In genomic region chr4:139083533-139084424, GRCh38 we compare ENCODE assay signal across 1 cellular context.
TF ChIP-seq lines count a peak whose summit lies in the region.

No MANE protein-coding gene starts in this region.

TF ChIP-seq in K562, 482 proteins besides CTCF, POLR2A, EP300 and RAD21 (continued from another document and continues in another):
- peak; percentile 96 for TF ChIP-seq GMEB1 (CRISPR knock-in tag; IDR thresholded peaks at IDR 0.05)
- TF ChIP-seq STAT6 (CRISPR knock-in tag; IDR thresholded peaks at IDR 0.05) = 0 out of 2 replicates have a peak, but pooled peaks have one; percentile 11
- TF ChIP-seq RNF2 (IDR thresholded peaks at IDR 0.05) = peak; percentile 77; the same call in 1 of the 2 replicates
- no peak for TF ChIP-seq JUNB (CRISPR knock-in tag; conservative IDR thresholded peaks at IDR 0.05)
- no peak for TF ChIP-seq BRF2 (IDR thresholded peaks at IDR 0.05; ENCODE audit: borderline replicate concordance, insufficient read depth, insufficient read length)
- no peak for TF ChIP-seq THAP12 (CRISPR knock-in tag; IDR thresholded peaks at IDR 0.05)
- TF ChIP-seq ZBTB11 (CRISPR knock-in tag; IDR thresholded peaks at IDR 0.05) = peak in 2 of 3 experiments; percentile 4 to 88; a peak in 3 of 6 replicates
- TF ChIP-seq ZNF124 (CRISPR knock-in tag; IDR thresholded peaks at IDR 0.05) = no peak
- 0 out of 2 replicates have a peak, but pooled peaks have one; percentile 3 for TF ChIP-seq POLR2H (tag; IDR thresholded peaks at IDR 0.05; ENCODE audit: low read depth)
- no peak; a peak in 2 of 4 replicates for TF ChIP-seq ETV6 (IDR thresholded peaks at IDR 0.05; ENCODE audit: borderline replicate concordance in 1 of 2, low read depth in 2 of 2, low read length in 1 of 2)
- TF ChIP-seq ETV6 (CRISPR knock-in tag; IDR thresholded peaks at IDR 0.05; ENCODE audit: borderline replicate concordance) = no peak
- no peak for TF ChIP-seq DMBX1 (CRISPR knock-in tag; IDR thresholded peaks at IDR 0.05; ENCODE audit: borderline replicate concordance)
- no peak for TF ChIP-seq BRCA1 (IDR thresholded peaks at IDR 0.05)
- no peak for TF ChIP-seq BRCA1 (CRISPR knock-in tag; IDR thresholded peaks at IDR 0.05)
- TF ChIP-seq ZBTB40 (IDR thresholded peaks at IDR 0.05) = 0 out of 2 replicates have a peak, but pooled peaks have one; percentile 57
- TF ChIP-seq ZBTB40 (CRISPR knock-in tag; IDR thresholded peaks at IDR 0.05) = no peak
- TF ChIP-seq CREB3L1 (IDR thresholded peaks at IDR 0.05; ENCODE audit: borderline replicate concordance, low read depth) = peak; percentile 57
- TF ChIP-seq PRMT5 (CRISPR knock-in tag; IDR thresholded peaks at IDR 0.05) = no peak
- TF ChIP-seq CHD2 (IDR thresholded peaks at IDR 0.05; ENCODE audit: low read depth, low read length) = peak; percentile 63
- TF ChIP-seq ZFP30 (CRISPR knock-in tag; IDR thresholded peaks at IDR 0.05; ENCODE audit: borderline replicate concordance) = no peak
- no peak for TF ChIP-seq HIVEP1 (CRISPR knock-in tag; IDR thresholded peaks at IDR 0.05)
- TF ChIP-seq MBD2 (IDR thresholded peaks at IDR 0.05; ENCODE audit: borderline replicate concordance, low read depth) = no peak; the same call in 1 of the 2 replicates
- TF ChIP-seq UBTF (IDR thresholded peaks at IDR 0.05; ENCODE audit: borderline replicate concordance in 1 of 2, low read depth in 2 of 2, low read length in 2 of 2) = peak in 1 of 2 experiments; percentile 94; a peak in 3 of 4 replicates
- TF ChIP-seq HNRNPH1 (optimal IDR thresholded peaks at IDR 0.05; ENCODE audit: low read depth, low read length) = no peak
- TF ChIP-seq ATF4 (CRISPR knock-in tag; IDR thresholded peaks at IDR 0.05) = 0 out of 2 replicates have a peak, but pooled peaks have one; percentile 11
- peak; percentile 83; the same call in 1 of the 2 replicates for TF ChIP-seq PHF8 (IDR thresholded peaks at IDR 0.05; ENCODE audit: borderline replicate concordance, low read length)
